Comparison of ENCODE assay signal across 24 cellular contexts in genomic region chr5:59321631-59322030, GRCh38.
"Had no signal": no experiment of that assay in that cellular context is flagged by ENCODE, and none has a peak within 500 bp of the region (broad histone marks: within the 10 kb centered on the region; RNA-seq: fewer than 3 reads in every experiment).

No MANE protein-coding gene starts in this region.

- H3K27ac Mint-ChIP-seq: activated naive CD4-positive, alpha-beta T cell treated with anti-CD3 and anti-CD28 coated beads, Interleukin-2, amount 50 U/mL, for 72 hours; activated T-cell treated with anti-CD3 and anti-CD28 coated beads, Interleukin-2, amount 50 U/mL, for 24 hours; activated T-helper 17 cell treated with anti-CD3 and anti-CD28 coated beads, Interleukin-2, amount 50 U/mL, for 72 hours; stimulated activated naive B cell treated with anti-CD40 and anti-IgM and Interleukin-4, amounts not matched to agents 10 μg/mL and 1 μg/mL and 100 μg/mL, for 72 hours; type B pancreatic cell had no signal

- H3K9me3 Mint-ChIP-seq: activated naive CD4-positive, alpha-beta T cell treated with anti-CD3 and anti-CD28 coated beads, Interleukin-2, amount 50 U/mL, for 72 hours; activated T-cell treated with anti-CD3 and anti-CD28 coated beads, Interleukin-2, amount 50 U/mL, for 24 hours; activated T-helper 17 cell treated with anti-CD3 and anti-CD28 coated beads, Interleukin-2, amount 50 U/mL, for 72 hours; natural killer cell; type B pancreatic cell had no signal

- H3K27me3 ChIP-seq: ascending aorta, breast epithelium, neutrophil, ovary, testis, vagina had no signal

- H3K4me3 Mint-ChIP-seq: activated T-cell treated with anti-CD3 and anti-CD28 coated beads, Interleukin-2, amount 50 U/mL, for 24 hours; activated T-helper 17 cell treated with anti-CD3 and anti-CD28 coated beads, Interleukin-2, amount 50 U/mL, for 72 hours; natural killer cell; stimulated activated naive B cell treated with anti-CD40 and anti-IgM and Interleukin-4, amounts not matched to agents 10 μg/mL and 1 μg/mL and 100 μg/mL, for 72 hours; type B pancreatic cell had no signal

- H3K4me3 ChIP-seq: ascending aorta, breast epithelium, ovary, prostate gland, smooth muscle cell, testis, vagina had no signal

- H3K27me3 Mint-ChIP-seq: stimulated activated naive B cell treated with anti-CD40 and anti-IgM and Interleukin-4, amounts not matched to agents 10 μg/mL and 1 μg/mL and 100 μg/mL, for 72 hours; type B pancreatic cell had no signal

- H3K4me1 ChIP-seq: breast epithelium, prostate gland had no signal

- H3K36me3 ChIP-seq: ascending aorta, breast epithelium, neutrophil, ovary, prostate gland, vagina had no signal

- ATAC-seq: activated naive CD4-positive, alpha-beta T cell treated with anti-CD3 and anti-CD28 coated beads, Interleukin-2, amount 50 U/mL, for 72 hours; activated T-helper 17 cell treated with anti-CD3 and anti-CD28 coated beads, Interleukin-2, amount 50 U/mL, for 72 hours; left lobe of liver; natural killer cell; sciatic nerve; stimulated activated naive B cell treated with anti-CD40 and anti-IgM and Interleukin-4, amounts not matched to agents 10 μg/mL and 1 μg/mL and 100 μg/mL, for 72 hours had no signal

- H3K9me3 ChIP-seq: ascending aorta, breast epithelium, neutrophil, ovary, prostate gland, testis, vagina had no signal

- H3K27ac ChIP-seq: ascending aorta, breast epithelium, epithelial cell of prostate, neutrophil, ovary, prostate gland, testis, vagina had no signal

- H3K4me1 Mint-ChIP-seq: activated T-helper 17 cell treated with anti-CD3 and anti-CD28 coated beads, Interleukin-2, amount 50 U/mL, for 72 hours had no signal

- H3K36me3 Mint-ChIP-seq: activated naive CD4-positive, alpha-beta T cell treated with anti-CD3 and anti-CD28 coated beads, Interleukin-2, amount 50 U/mL, for 72 hours; natural killer cell; stimulated activated naive B cell treated with anti-CD40 and anti-IgM and Interleukin-4, amounts not matched to agents 10 μg/mL and 1 μg/mL and 100 μg/mL, for 72 hours; type B pancreatic cell had no signal

- DNase-seq: activated CD4-positive, alpha-beta T cell treated with anti-CD3 and anti-CD28 coated beads for 1 hour; activated CD4-positive, alpha-beta T cell treated with anti-CD3 and anti-CD28 coated beads, Interleukin-2, amount 50 U/mL, for 4 hours; activated CD8-positive, alpha-beta memory T cell treated with anti-CD3 and anti-CD28 coated beads for 24 hours; activated CD8-positive, alpha-beta memory T cell treated with anti-CD3 and anti-CD28 coated beads, Interleukin-2, amount 50 U/mL, for 4 hours; activated T-cell treated with anti-CD3 and anti-CD28 coated beads, Interleukin-2, amount 50 U/mL, for 24 hours; cerebellar nuclear complex; kidney; natural killer cell; ovary; stimulated activated CD4-positive, alpha-beta T cell treated with anti-CD3 and anti-CD28 coated beads, Interleukin-15, amount 100 ng/mL, for 24 hours; stimulated activated naive B cell treated with anti-CD40 and anti-IgM and Interleukin-4, amounts not matched to agents 10 μg/mL and 1 μg/mL and 100 μg/mL, for 72 hours; testis had no signal
